18 cellular contexts compared by ENCODE assay signal in genomic region chr12:90268574-90268973, GRCh38.
DNase-seq lines count a peak whose midpoint lies in the region; ATAC-seq, FAIRE-seq and TF ChIP-seq lines count a peak whose summit lies in the region.
"Had no signal": no experiment of that assay in that cellular context is flagged by ENCODE, and none has a peak within 500 bp of the region (broad histone marks: within the 10 kb centered on the region; RNA-seq: fewer than 3 reads in every experiment).

No MANE protein-coding gene starts in this region.

- no peak for DNase-seq in GM12878 (ENCODE audit: low read depth, low spot score)
- DNase-seq in RWPE1 (ENCODE audit: low spot score), result no peak
- DNase-seq in ovary, result no peak
- DNase-seq in H7, result no peak
- DNase-seq: Calu3; CD4-positive, alpha-beta T cell; GM23248; MG63; NCI-H1105 treated with DMSO at 0.1 percent for 48 hours; NCI-H187; NCI-H774; Right ventricle myocardium superior had no signal

- H3K4me1 ChIP-seq in GM12878 (ENCODE audit: control insufficient read depth, insufficient read depth, low read length), result no peaks in the 10 kb centered on the region
- no peaks in the 10 kb centered on the region for H3K4me1 ChIP-seq in ovary (ENCODE audit: insufficient read depth)

- TF ChIP-seq CTCF in GM12878 (IDR thresholded peaks at IDR 0.05 in 2 of 3, conservative IDR thresholded peaks at IDR 0.05 in 1 of 3; ENCODE audit: control insufficient read depth in 2 of 3, extremely low read depth in 1 of 3, insufficient read depth in 1 of 3, low read depth in 3 of 3, low read length in 3 of 3) (no peak), RWPE1 (conservative IDR thresholded peaks at IDR 0.05; ENCODE audit: low read depth) (no peak), ovary (IDR thresholded peaks at IDR 0.05) (no peak)

- SMC1A ChIA-PET in GM12878 (lab: Charles Lee; ENCODE audit: uncharacterized antibody, unreplicated experiment), result interaction anchor here (1.5 kb wide), 1 partner anchor 12 kb away, joined by 5 read pairs; no protein-coding TSS in a partner anchor

- RAD21 ChIA-PET in GM12878 (lab: Charles Lee; ENCODE audit: unreplicated experiment), result no interaction called here

- CTCF ChIA-PET in GM12878 (lab: Yijun Ruan, JAX) (interaction anchor here (0.9 kb wide), 1 partner anchor 12 kb away, joined by 4 read pairs; no protein-coding TSS in a partner anchor), RWPE1 (lab: Yijun Ruan, JAX) (no interaction called here)

- TF ChIP-seq EP300 in GM12878 (IDR thresholded peaks at IDR 0.05; ENCODE audit: borderline replicate concordance in 1 of 2, control insufficient read depth in 1 of 2, low read depth in 2 of 2, low read length in 2 of 2), result no peak
- TF ChIP-seq EP300 in ovary (IDR thresholded peaks at IDR 0.05), result no peak

- TF ChIP-seq RAD21 in GM12878 (IDR thresholded peaks at IDR 0.05; ENCODE audit: insufficient read depth, low read depth, low read length), result no peak

- 33% methylated on average over 3 of the region's 3 CpGs for WGBS in GM12878 (ENCODE audit: insufficient coverage, insufficient replicate concordance, low lambda C conversion rate, missing lambda C conversion rate)
- 55 to 65% (median 56%) methylated on average over 3 of the region's 3 CpGs for WGBS in ovary, 3 donors

- H4K20me1 ChIP-seq in GM12878 (ENCODE audit: control insufficient read depth, insufficient read depth), result no peaks in the 10 kb centered on the region

- no peak overlapping the region for H3K4me2 ChIP-seq in GM12878 (ENCODE audit: control insufficient read depth, insufficient read depth)

- intact Hi-C loops in GM12878 (cut with micrococcal nuclease; ENCODE audit: unreplicated experiment) (no loop called here), ovary (cut with DNase I) (no loop called here)

- H2AFZ ChIP-seq in GM12878 (ENCODE audit: control insufficient read depth, low read depth, low read length), result no peak overlapping the region
- H2AFZ ChIP-seq: GM23248 had no signal

- in situ Hi-C loops in GM12878 (cut with MboI), result no loop called here

- no peak overlapping the region for H3K9ac ChIP-seq in GM12878 (ENCODE audit: control insufficient read depth, insufficient read depth, low read length)
- H3K9ac ChIP-seq: GM23248 had no signal

- no peaks in the 10 kb centered on the region for H3K9me3 ChIP-seq in GM12878 (replicated peaks; ENCODE audit: control insufficient read depth, insufficient read depth, low read length)
- H3K9me3 ChIP-seq in ovary, result no peaks in the 10 kb centered on the region
- H3K9me3 ChIP-seq: MG63 had no signal

- no peaks in the 10 kb centered on the region for H3K79me2 ChIP-seq in GM12878 (ENCODE audit: control insufficient read depth, insufficient read depth, low read length)

- no TSS peak for BruUV-seq in GM12878 (replicated peaks; lab: Mats Ljungman, UMichigan)

- ATAC-seq in GM18868 (IDR thresholded peaks at IDR 0.05; ENCODE audit: unreplicated experiment), result peak; percentile 78
- ATAC-seq in GM21723 (IDR thresholded peaks at IDR 0.05; ENCODE audit: unreplicated experiment), result peak; percentile 62
- ATAC-seq in HG02981 (IDR thresholded peaks at IDR 0.05; ENCODE audit: unreplicated experiment), result peak; percentile 71
- ATAC-seq in GM12878, result peak; percentile 82
- ATAC-seq: Panc1, SK-N-SH treated with all-trans-retinoic acid at 6 μM for 48 hours had no signal

- no peaks in the 10 kb centered on the region for H3K36me3 ChIP-seq in GM12878 (ENCODE audit: control insufficient read depth in 2 of 2, insufficient read depth in 2 of 2, low read length in 1 of 2)
- H3K36me3 ChIP-seq in ovary, result no peaks in the 10 kb centered on the region
- H3K36me3 ChIP-seq in H7 (replicated peaks; ENCODE audit: control insufficient read depth, insufficient read depth, low read length), result no peaks in the 10 kb centered on the region
- H3K36me3 ChIP-seq: MG63 had no signal

- no peak overlapping the region for H3K4me3 ChIP-seq in GM12878
- H3K4me3 ChIP-seq in ovary, result no peak overlapping the region
- no peak overlapping the region for H3K4me3 ChIP-seq in H7 (ENCODE audit: insufficient read depth, low read depth, low read length)
- H3K4me3 ChIP-seq: GM23248, MG63 had no signal

- TF ChIP-seq POLR2A in GM12878 (IDR thresholded peaks at IDR 0.05; ENCODE audit: low read depth, low read length) (no peak), ovary (IDR thresholded peaks at IDR 0.05) (no peak)

- no peak overlapping the region for H3K27ac ChIP-seq in GM12878 (ENCODE audit: control insufficient read depth, insufficient read depth)
- no peak overlapping the region for H3K27ac ChIP-seq in RWPE1
- H3K27ac ChIP-seq in ovary, result no peak overlapping the region
- H3K27ac ChIP-seq: GM23248 had no signal

- POLR2A ChIA-PET in GM12878 (lab: Charles Lee), result no interaction called here
- POLR2A ChIA-PET in RWPE1 (lab: Yijun Ruan, JAX; ENCODE audit: low non-redundant PET), result no interaction called here

- no peak for FAIRE-seq in GM12878 (lab: Jason Lieb, UNC)
- FAIRE-seq: GM12891 had no signal

- no peaks in the 10 kb centered on the region for H3K27me3 ChIP-seq in GM12878 (replicated peaks in 1 of 2; ENCODE audit: control insufficient read depth in 2 of 2, insufficient read depth in 2 of 2, low read length in 1 of 2)
- H3K27me3 ChIP-seq in ovary, result no peaks in the 10 kb centered on the region
- no peaks in the 10 kb centered on the region for H3K27me3 ChIP-seq in H7 (ENCODE audit: control insufficient read depth, insufficient read depth, low read length)
- H3K27me3 ChIP-seq: MG63 had no signal

TF ChIP-seq in GM12878, 131 proteins besides CTCF, POLR2A, EP300 and RAD21 (continues in another document):
- no peak for TF ChIP-seq ETV6 (conservative IDR thresholded peaks at IDR 0.05 in 1 of 2, IDR thresholded peaks at IDR 0.05 in 1 of 2; ENCODE audit: borderline replicate concordance in 1 of 2, low read depth in 1 of 2)
- TF ChIP-seq RFX5 (IDR thresholded peaks at IDR 0.05; ENCODE audit: low read depth, low read length), result no peak
- no peak for TF ChIP-seq NR2C1 (IDR thresholded peaks at IDR 0.05)
- TF ChIP-seq ZNF384 (IDR thresholded peaks at IDR 0.05; ENCODE audit: borderline replicate concordance, low read depth, low read length), result no peak
- TF ChIP-seq NFIC (IDR thresholded peaks at IDR 0.05; ENCODE audit: low read depth, low read length), result peak; percentile 32; the same call in 1 of the 2 replicates
- no peak for TF ChIP-seq HCFC1 (IDR thresholded peaks at IDR 0.05; ENCODE audit: low read length)
- TF ChIP-seq, protein P1, sequence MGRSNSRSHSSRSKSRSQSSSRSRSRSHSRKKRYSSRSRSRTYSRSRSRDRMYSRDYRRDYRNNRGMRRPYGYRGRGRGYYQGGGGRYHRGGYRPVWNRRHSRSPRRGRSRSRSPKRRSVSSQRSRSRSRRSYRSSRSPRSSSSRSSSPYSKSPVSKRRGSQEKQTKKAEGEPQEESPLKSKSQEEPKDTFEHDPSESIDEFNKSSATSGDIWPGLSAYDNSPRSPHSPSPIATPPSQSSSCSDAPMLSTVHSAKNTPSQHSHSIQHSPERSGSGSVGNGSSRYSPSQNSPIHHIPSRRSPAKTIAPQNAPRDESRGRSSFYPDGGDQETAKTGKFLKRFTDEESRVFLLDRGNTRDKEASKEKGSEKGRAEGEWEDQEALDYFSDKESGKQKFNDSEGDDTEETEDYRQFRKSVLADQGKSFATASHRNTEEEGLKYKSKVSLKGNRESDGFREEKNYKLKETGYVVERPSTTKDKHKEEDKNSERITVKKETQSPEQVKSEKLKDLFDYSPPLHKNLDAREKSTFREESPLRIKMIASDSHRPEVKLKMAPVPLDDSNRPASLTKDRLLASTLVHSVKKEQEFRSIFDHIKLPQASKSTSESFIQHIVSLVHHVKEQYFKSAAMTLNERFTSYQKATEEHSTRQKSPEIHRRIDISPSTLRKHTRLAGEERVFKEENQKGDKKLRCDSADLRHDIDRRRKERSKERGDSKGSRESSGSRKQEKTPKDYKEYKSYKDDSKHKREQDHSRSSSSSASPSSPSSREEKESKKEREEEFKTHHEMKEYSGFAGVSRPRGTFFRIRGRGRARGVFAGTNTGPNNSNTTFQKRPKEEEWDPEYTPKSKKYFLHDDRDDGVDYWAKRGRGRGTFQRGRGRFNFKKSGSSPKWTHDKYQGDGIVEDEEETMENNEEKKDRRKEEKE (IDR thresholded peaks at IDR 0.05), result no peak
- TF ChIP-seq, protein P2, sequence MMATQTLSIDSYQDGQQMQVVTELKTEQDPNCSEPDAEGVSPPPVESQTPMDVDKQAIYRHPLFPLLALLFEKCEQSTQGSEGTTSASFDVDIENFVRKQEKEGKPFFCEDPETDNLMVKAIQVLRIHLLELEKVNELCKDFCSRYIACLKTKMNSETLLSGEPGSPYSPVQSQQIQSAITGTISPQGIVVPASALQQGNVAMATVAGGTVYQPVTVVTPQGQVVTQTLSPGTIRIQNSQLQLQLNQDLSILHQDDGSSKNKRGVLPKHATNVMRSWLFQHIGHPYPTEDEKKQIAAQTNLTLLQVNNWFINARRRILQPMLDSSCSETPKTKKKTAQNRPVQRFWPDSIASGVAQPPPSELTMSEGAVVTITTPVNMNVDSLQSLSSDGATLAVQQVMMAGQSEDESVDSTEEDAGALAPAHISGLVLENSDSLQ (IDR thresholded peaks at IDR 0.05), result no peak; the same call in 1 of the 2 replicates
- TF ChIP-seq IRF4 (IDR thresholded peaks at IDR 0.05; ENCODE audit: low read depth, low read length), result peak; percentile 62
- no peak for TF ChIP-seq KAT2A (conservative IDR thresholded peaks at IDR 0.05; ENCODE audit: control insufficient read depth, low read depth, low read length)
- TF ChIP-seq NFXL1 (IDR thresholded peaks at IDR 0.05; ENCODE audit: borderline replicate concordance), result no peak
- TF ChIP-seq POLR2AphosphoS5 (IDR thresholded peaks at IDR 0.05; ENCODE audit: low read length), result no peak
- TF ChIP-seq JUNB (IDR thresholded peaks at IDR 0.05), result peak; percentile 23; the same call in 1 of the 2 replicates
- TF ChIP-seq MTA3 (IDR thresholded peaks at IDR 0.05; ENCODE audit: borderline replicate concordance, low read length), result no peak
